In the genomic region with DNA sequence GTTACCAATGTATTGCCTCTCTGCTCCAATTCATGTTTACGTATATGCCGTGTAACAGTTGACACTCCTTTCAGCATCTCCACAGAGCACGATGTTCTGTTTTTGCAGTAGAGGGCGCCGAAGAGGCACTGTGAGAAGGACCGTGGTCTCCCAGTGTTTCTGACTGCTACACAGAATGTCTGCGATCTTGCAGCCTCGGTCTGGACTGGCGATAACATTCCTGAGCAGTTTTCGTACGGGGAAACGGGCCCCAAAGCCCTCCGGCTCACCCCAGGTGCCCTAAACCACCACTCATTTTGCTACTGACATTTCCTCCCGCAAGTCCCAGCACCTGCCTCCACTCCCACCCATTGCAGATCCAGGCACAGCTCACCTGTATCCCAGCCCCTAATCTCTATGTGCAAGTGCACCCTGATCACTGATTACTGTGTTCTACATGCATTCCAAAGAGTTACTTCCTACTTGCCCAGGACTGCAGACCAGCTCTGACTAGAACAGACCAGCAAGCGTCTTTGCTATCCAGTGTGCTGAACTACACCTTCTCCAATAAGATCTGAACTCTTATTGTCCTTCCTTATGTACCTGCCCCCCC, we compare ENCODE assay signal across 9 cellular contexts. TPM values are rescaled to one million over a fixed set of nuclear protein-coding genes. Genes with fewer than 3 reads are reported as not detected.
A peak's percentile ranks its signal among the peaks of the same experiment; 100 is the strongest.
DNase-seq lines count a peak whose midpoint lies in the region; TF ChIP-seq lines count a peak whose summit lies in the region.
"Had no signal": no experiment of that assay in that cellular context is flagged by ENCODE, and none has a peak within 500 bp of the region (broad histone marks: within the 10 kb centered on the region; RNA-seq: fewer than 3 reads in every experiment).

No MANE protein-coding gene starts in this region.

- no peaks in the 10 kb centered on the region for H3K79me2 ChIP-seq in MM.1S (ENCODE audit: low read length)

- DNase-seq in DMS79 treated with DMSO at 0.1 percent for 48 hours (lab: John Stamatoyannopoulos, UW) (peak; percentile 2), DMS79 (lab: John Stamatoyannopoulos, UW) (no peak), H7 (peak; percentile 37), MM.1S (peak; percentile 65), kidney tubule cell (ENCODE audit: low spot score) (peak; percentile 68)
- DNase-seq in central memory CD4-positive, alpha-beta T cell: peak; percentile 31
- DNase-seq in stimulated activated CD4-positive, alpha-beta T cell treated with anti-CD3 and anti-CD28 coated beads, Interleukin-4, amount 100 ng/mL, for 1 hour: peak; percentile 42

- H3K9ac ChIP-seq in MM.1S (ENCODE audit: low read length): no peak overlapping the region
- H3K9ac ChIP-seq: BLaER1 treated with 17β-estradiol and CSF1 and Interleukin-3, amounts not matched to agents 10 nM and 100 nM had no signal

- H3K27ac ChIP-seq in MM.1S (ENCODE audit: low read length): no peak overlapping the region
- H3K27ac ChIP-seq: BLaER1 treated with 17β-estradiol and CSF1 and Interleukin-3, amounts not matched to agents 10 nM and 100 nM had no signal

- H3K4me2 ChIP-seq in MM.1S (ENCODE audit: low read depth, low read length): peak overlapping the region; percentile 22
- H3K4me2 ChIP-seq: BLaER1 treated with 17β-estradiol and CSF1 and Interleukin-3, amounts not matched to agents 10 nM and 100 nM had no signal

- no peaks in the 10 kb centered on the region for H3K36me3 ChIP-seq in H7 (replicated peaks; ENCODE audit: control insufficient read depth, insufficient read depth, low read length)
- H3K36me3 ChIP-seq in MM.1S (replicated peaks; ENCODE audit: insufficient read depth, low read length): no peaks in the 10 kb centered on the region
- H3K36me3 ChIP-seq: BLaER1 treated with 17β-estradiol and CSF1 and Interleukin-3, amounts not matched to agents 10 nM and 100 nM had no signal

- no peaks in the 10 kb centered on the region for H4K20me1 ChIP-seq in MM.1S (ENCODE audit: insufficient read depth, low read length)

- H3K9me2 ChIP-seq in MM.1S (replicated peaks; ENCODE audit: insufficient read depth, low read length): no peaks in the 10 kb centered on the region

- H3K4me1 ChIP-seq in MM.1S (ENCODE audit: low read length): no peaks in the 10 kb centered on the region

- no peaks in the 10 kb centered on the region for H3K9me3 ChIP-seq in MM.1S (replicated peaks; ENCODE audit: insufficient read depth, low read length)

- TF ChIP-seq CTCF in MM.1S (IDR thresholded peaks at IDR 0.05; ENCODE audit: low read length) (peak; percentile 84), WI38 (IDR thresholded peaks at IDR 0.05; ENCODE audit: low read depth, low read length) (peak; percentile 68)

- H3K4me3 ChIP-seq in H7 (ENCODE audit: insufficient read depth, low read depth, low read length) (peak overlapping the region; percentile 20), MM.1S (ENCODE audit: low read length) (no peak overlapping the region), WI38 (ENCODE audit: low read depth, low read length) (no peak overlapping the region)
- H3K4me3 ChIP-seq: BLaER1 treated with 17β-estradiol and CSF1 and Interleukin-3, amounts not matched to agents 10 nM and 100 nM had no signal

- H3K27me3 ChIP-seq in H7 (ENCODE audit: control insufficient read depth, insufficient read depth, low read length) (no peaks in the 10 kb centered on the region), MM.1S (replicated peaks; ENCODE audit: insufficient read depth, low read length) (no peaks in the 10 kb centered on the region)
- H3K27me3 ChIP-seq: BLaER1 treated with 17β-estradiol and CSF1 and Interleukin-3, amounts not matched to agents 10 nM and 100 nM had no signal

- no peaks in the 10 kb centered on the region for H3F3A ChIP-seq in MM.1S (ENCODE audit: insufficient read depth, low read length)

- H2AFZ ChIP-seq in MM.1S (ENCODE audit: low read length): no peak overlapping the region

RNA-seq across cellular contexts. Expression of gene NFXL1, which starts 12.4 kb away (rescaled TPM):
- total RNA-seq in H7 (2014; rRNA removed; shearing (Covaris generic)): 10.7 and 19.5 TPM in 2 replicates
